Comparison of ENCODE assay signal across 11 cellular contexts in genomic region chr3:11591006-11591360, GRCh38. TPM values are rescaled to one million over a fixed set of nuclear protein-coding genes. Genes with fewer than 3 reads are reported as not detected.
DNase-seq lines count a peak whose midpoint lies in the region; ATAC-seq, FAIRE-seq and TF ChIP-seq lines count a peak whose summit lies in the region.
"Had no signal": no experiment of that assay in that cellular context is flagged by ENCODE, and none has a peak within 500 bp of the region (broad histone marks: within the 10 kb centered on the region; RNA-seq: fewer than 3 reads in every experiment).

No MANE protein-coding gene starts in this region.

- ATAC-seq in lower lobe of right lung = no peak
- no peak for ATAC-seq in left colon
- ATAC-seq: activated naive CD4-positive, alpha-beta T cell treated with anti-CD3 and anti-CD28 coated beads, Interleukin-2, amount 50 U/mL, for 72 hours had no signal

- H3K27ac ChIP-seq in lower lobe of right lung = peak overlapping the region; percentile 25
- H3K27ac ChIP-seq in substantia nigra (ENCODE audit: low read depth, low read length, poor library complexity, severe bottlenecking) = peak overlapping the region; percentile 88
- H3K27ac ChIP-seq in small intestine (ENCODE audit: low read depth in 1 of 2, low read length in 1 of 2) = peak overlapping the region in 1 of 2 donors; percentile 36

- H3K4me3 Mint-ChIP-seq in CD14-positive monocyte = no peak overlapping the region

- DNase-seq in NCI-H82 treated with DMSO at 0.1 percent for 48 hours (lab: John Stamatoyannopoulos, UW; ENCODE audit: unreplicated experiment) = peak; percentile 9
- DNase-seq in cardiac fibroblast (ENCODE audit: low read depth in 2 of 2) = peak; percentile 33 to 72
- no peak for DNase-seq in lower lobe of right lung
- no peak for DNase-seq in substantia nigra (lab: John Stamatoyannopoulos, UW)
- DNase-seq in left colon = no peak
- DNase-seq in NK-92 treated with Interleukin-12 subunit alpha and Interleukin-12 subunit beta, amount 100 ng/mL, for 24 hours (lab: John Stamatoyannopoulos, UW) = no peak
- DNase-seq in small intestine = no peak
- DNase-seq in CD14-positive monocyte (ENCODE audit: low spot score) = no peak
- DNase-seq: GDM1 had no signal

- H3K27me3 Mint-ChIP-seq in CD14-positive monocyte (ENCODE audit: low read depth in 3 of 3) = no peaks in the 10 kb centered on the region

- peak overlapping the region in 2 of 7 donors; percentile 18 to 63 for H3K27ac Mint-ChIP-seq in CD14-positive monocyte
- H3K27ac Mint-ChIP-seq: activated naive CD4-positive, alpha-beta T cell treated with anti-CD3 and anti-CD28 coated beads, Interleukin-2, amount 50 U/mL, for 72 hours had no signal

- H3K4me3 ChIP-seq in cardiac fibroblast (replicated peaks in 1 of 2; ENCODE audit: low read depth in 2 of 2, low read length in 2 of 2) = no peak overlapping the region
- H3K4me3 ChIP-seq in lower lobe of right lung = peak overlapping the region; percentile 0
- no peak overlapping the region for H3K4me3 ChIP-seq in small intestine (ENCODE audit: low read depth in 1 of 2, low read length in 2 of 2)

- H3K4me1 ChIP-seq in lower lobe of right lung (peaks cover 58% of the 10 kb centered on the region), small intestine (ENCODE audit: control insufficient read depth in 2 of 2, insufficient read depth in 1 of 2, low read depth in 1 of 2, low read length in 1 of 2) (peaks cover 0 to 5% of the 10 kb centered on the region in 2 donors)

- peaks cover 28 to 37% of the 10 kb centered on the region in 2 donors for H3K36me3 Mint-ChIP-seq in CD14-positive monocyte

- intact Hi-C loops in lower lobe of right lung (cut with DNase I) = no loop called here
- intact Hi-C loops in left colon (cut with DNase I, micrococcal nuclease) = no loop called here
- intact Hi-C loops in CD14-positive monocyte (cut with micrococcal nuclease) = no loop called here

- no peaks in the 10 kb centered on the region for H3K9me3 ChIP-seq in lower lobe of right lung
- H3K9me3 ChIP-seq in small intestine (ENCODE audit: control insufficient read depth, low read depth) = no peaks in the 10 kb centered on the region

- H3K36me3 ChIP-seq in lower lobe of right lung (no peaks in the 10 kb centered on the region), small intestine (ENCODE audit: control insufficient read depth in 2 of 2, insufficient read depth in 2 of 2, low read length in 2 of 2) (no peaks in the 10 kb centered on the region)

- peaks cover 0 to 1% (median 0%) of the 10 kb centered on the region in 7 donors for H3K9me3 Mint-ChIP-seq in CD14-positive monocyte

- 45 to 53% (median 46%) methylated on average over 7 of the region's 7 CpGs for WGBS in small intestine, 3 donors

- H3K27me3 ChIP-seq in lower lobe of right lung (ENCODE audit: low read depth) (no peaks in the 10 kb centered on the region), small intestine (ENCODE audit: control insufficient read depth in 2 of 2, insufficient read depth in 2 of 2, low read length in 2 of 2) (no peaks in the 10 kb centered on the region)

- TF ChIP-seq CTCF in cardiac fibroblast (IDR thresholded peaks at IDR 0.05; ENCODE audit: low read depth, low read length) (no peak), lower lobe of right lung (IDR thresholded peaks at IDR 0.05) (no peak), CD14-positive monocyte (IDR thresholded peaks at IDR 0.05) (no peak)

- FAIRE-seq in small intestine (lab: Jason Lieb, UNC) = no peak
- FAIRE-seq: islet of Langerhans had no signal

- peaks cover 18% of the 10 kb centered on the region for H3K4me1 Mint-ChIP-seq in CD14-positive monocyte

RNA-seq across cellular contexts. Expression of gene VGLL4, which starts 52.7 kb away (rescaled TPM):
- total RNA-seq in lower lobe of right lung = 45.5 TPM
- 10 to 100 TPM; 52.7 to 53.4 TPM for total RNA-seq in left colon
- polyA plus RNA-seq in small intestine = 10 to 100 TPM; 26.6 to 54.8 (median 27.0) TPM
- 10 to 100 TPM in 1 of 2 donors, 1 to 10 TPM in 1; 8.5 to 10.0 TPM for polyA plus RNA-seq in CD14-positive monocyte

Comparison
In these comparisons a context has a peak if more than half of its experiments do, and no peak if none do; other contexts are left out.
1. DNase-seq: peak in NCI-H82 treated with DMSO at 0.1 percent for 48 hours (single experiment) and cardiac fibroblast (2 of 2); none in lower lobe of right lung (single experiment), substantia nigra (0 of 49), left colon (0 of 2), NK-92 treated with Interleukin-12 subunit alpha and Interleukin-12 subunit beta, amount 100 ng/mL, for 24 hours (single experiment), small intestine (single experiment) and CD14-positive monocyte (single experiment).